8 cellular contexts compared by ENCODE assay signal in genomic region chr1:179141592-179142244, GRCh38. TPM values are rescaled to one million over a fixed set of nuclear protein-coding genes. Genes with fewer than 3 reads are reported as not detected.
DNase-seq lines count a peak whose midpoint lies in the region; ATAC-seq and TF ChIP-seq lines count a peak whose summit lies in the region.

No MANE protein-coding gene starts in this region.

- no peak overlapping the region for H3K4me2 ChIP-seq in neuronal stem cell (ENCODE audit: insufficient read depth, low read length, poor library complexity, severe bottlenecking)

- no peak overlapping the region for H4K8ac ChIP-seq in neuronal stem cell (ENCODE audit: low read depth, low read length)

- no CpG with 5 or more reads among the region's 4 CpGs for WGBS in neuronal stem cell (ENCODE audit: extremely low coverage in 2 of 2, insufficient read length in 2 of 2, insufficient replicate concordance in 1 of 2), 2 donors

- no peak overlapping the region for H2BK12ac ChIP-seq in neuronal stem cell (ENCODE audit: low read length)

- no peak overlapping the region for H2BK15ac ChIP-seq in neuronal stem cell (ENCODE audit: low read length)

- no peak overlapping the region for H2BK120ac ChIP-seq in neuronal stem cell (ENCODE audit: low read depth, low read length)

- in situ Hi-C loops in Panc1 (cut with HindIII; ENCODE audit: low pct_unique_long_range_greater_than_20kb, low sequenced_read_pairs) = no loop called here

- CTCF ChIA-PET in Panc1 (lab: Charles Lee) = no interaction called here

- H3K36me3 ChIP-seq in Panc1 (ENCODE audit: control insufficient read depth, insufficient read depth, low read length) = no peaks in the 10 kb centered on the region
- H3K36me3 ChIP-seq in neuronal stem cell (replicated peaks in 1 of 2; ENCODE audit: control insufficient read depth in 2 of 2, insufficient read depth in 2 of 2, low read length in 2 of 2) = no peaks in the 10 kb centered on the region

- no peak for TF ChIP-seq CTCF in Panc1 (IDR thresholded peaks at IDR 0.05)
- no peak for TF ChIP-seq CTCF in coronary artery (IDR thresholded peaks at IDR 0.05)

- H3K4me3 ChIP-seq in Panc1 (ENCODE audit: low read depth in 2 of 2, low read length in 2 of 2) = peak overlapping the region; percentile 45 to 52
- H3K4me3 ChIP-seq in coronary artery = peak overlapping the region; percentile 69
- no peak overlapping the region for H3K4me3 ChIP-seq in neuronal stem cell (ENCODE audit: low read length in 2 of 2)

- peak overlapping the region; percentile 83 for H3K27ac ChIP-seq in Panc1 (ENCODE audit: low read length)
- peak overlapping the region; percentile 42 to 54 for H3K27ac ChIP-seq in coronary artery
- no peak overlapping the region for H3K27ac ChIP-seq in neuronal stem cell (replicated peaks; ENCODE audit: low read length)

- H3K4me1 ChIP-seq in Panc1 (ENCODE audit: control insufficient read depth, insufficient read depth, low read length) (peaks cover 19% of the 10 kb centered on the region), neuronal stem cell (ENCODE audit: control insufficient read depth in 2 of 2, insufficient read depth in 1 of 2, low read depth in 1 of 2, low read length in 2 of 2) (peaks cover 5 to 13% of the 10 kb centered on the region in 2 donors)

- H4K91ac ChIP-seq in neuronal stem cell (ENCODE audit: low read depth, low read length, poor library complexity) = no peak overlapping the region

- no peak overlapping the region for H3K18ac ChIP-seq in neuronal stem cell (ENCODE audit: low read length)

- no peak overlapping the region for H3K4ac ChIP-seq in neuronal stem cell (ENCODE audit: low read length)

- H3K9ac ChIP-seq in neuronal stem cell (ENCODE audit: low read depth, low read length, poor library complexity) = no peak overlapping the region

- H3K9me3 ChIP-seq in Panc1 (ENCODE audit: control insufficient read depth, insufficient read depth, low read depth, low read length) (no peaks in the 10 kb centered on the region; the same call in 1 of the 2 replicates), neuronal stem cell (replicated peaks in 1 of 2; ENCODE audit: control insufficient read depth in 2 of 2, insufficient read depth in 1 of 2, low read depth in 1 of 2, low read length in 2 of 2) (peaks cover 8 to 15% of the 10 kb centered on the region in 2 donors)

- BruUV-seq in Panc1 (replicated peaks; lab: Mats Ljungman, UMichigan) = no TSS peak

- H2AK5ac ChIP-seq in neuronal stem cell (ENCODE audit: low read depth, low read length) = no peak overlapping the region

- ATAC-seq in Panc1 (0 out of 2 replicates have a peak, but pooled peaks have one; percentile 58), HG03196 (IDR thresholded peaks at IDR 0.05; ENCODE audit: unreplicated experiment) (no peak), GM18870 (IDR thresholded peaks at IDR 0.05; ENCODE audit: unreplicated experiment) (no peak), GM19035 (IDR thresholded peaks at IDR 0.05; ENCODE audit: unreplicated experiment) (no peak), GM21447 (IDR thresholded peaks at IDR 0.05; ENCODE audit: unreplicated experiment) (no peak)

- H2AFZ ChIP-seq in neuronal stem cell (ENCODE audit: low read length) = no peak overlapping the region

- H3K79me1 ChIP-seq in neuronal stem cell (ENCODE audit: low read depth, low read length) = peaks cover 1% of the 10 kb centered on the region

- DNase-seq in ELR (ENCODE audit: low read depth) (peak; percentile 86), Panc1 (ENCODE audit: low read depth, low spot score) (no peak), coronary artery (ENCODE audit: low spot score) (no peak), neuronal stem cell (ENCODE audit: low spot score) (peak; percentile 26)

- POLR2A ChIA-PET in Panc1 (lab: Charles Lee) = interaction anchor here (0.6 kb wide), 1 partner anchor 209 kb away, joined by 3 read pairs; no protein-coding TSS in a partner anchor

- H2BK5ac ChIP-seq in neuronal stem cell (ENCODE audit: low read length) = no peak overlapping the region

- no peak overlapping the region for H3K23ac ChIP-seq in neuronal stem cell (ENCODE audit: low read depth, low read length, poor library complexity)

- no peak overlapping the region for H3K14ac ChIP-seq in neuronal stem cell (ENCODE audit: low read length)

- intact Hi-C loops in Panc1 (cut with micrococcal nuclease; ENCODE audit: unreplicated experiment) = no loop called here

- no peaks in the 10 kb centered on the region for H3K27me3 ChIP-seq in Panc1 (ENCODE audit: control insufficient read depth, insufficient read depth, low read length)
- H3K27me3 ChIP-seq in neuronal stem cell (ENCODE audit: control insufficient read depth in 3 of 3, insufficient read depth in 3 of 3, low read depth in 1 of 3, low read length in 3 of 3) = no peaks in the 10 kb centered on the region

RNA-seq across cellular contexts. Expression of gene TOR3A, which starts 59.8 kb away (rescaled TPM):
- total RNA-seq in Panc1 (2021; ENCODE audit: unreplicated experiment) = 51.5 TPM
- 62.3 TPM for polyA plus RNA-seq in Panc1 (2012; ENCODE audit: insufficient read length)
- polyA plus RNA-seq in neuronal stem cell (2013, experiment 1 of 2) = 12.6 TPM
- 12.5 TPM for polyA plus RNA-seq in neuronal stem cell (2013, experiment 2 of 2)

Comparison
In these comparisons a context has a peak if more than half of its experiments do, and no peak if none do; other contexts are left out.
1. DNase-seq: peak in ELR (single experiment) and neuronal stem cell (single experiment); none in Panc1 (single experiment) and coronary artery (single experiment).
2. H3K4me3 ChIP-seq: peak in Panc1 (2 of 2) and coronary artery (single experiment); none in neuronal stem cell (0 of 2).